10 cellular contexts compared by ENCODE assay signal in genomic region chr13:41649659-41650058, GRCh38.
DNase-seq lines count a peak whose midpoint lies in the region; ATAC-seq and TF ChIP-seq lines count a peak whose summit lies in the region.
"Had no signal": no experiment of that assay in that cellular context is flagged by ENCODE, and none has a peak within 500 bp of the region (broad histone marks: within the 10 kb centered on the region; RNA-seq: fewer than 3 reads in every experiment).

No MANE protein-coding gene starts in this region.

- peak; percentile 19 for TF ChIP-seq CTCF in GM12864 (IDR thresholded peaks at IDR 0.05; ENCODE audit: low read depth, low read length, missing control alignments)
- TF ChIP-seq CTCF in epithelial cell of esophagus (IDR thresholded peaks at IDR 0.05; ENCODE audit: insufficient read depth, low read depth, low read length, missing control alignments) = peak; percentile 41
- TF ChIP-seq CTCF in nephron (IDR thresholded peaks at IDR 0.05; ENCODE audit: unreplicated experiment in 3 of 3) = peak; percentile 30 to 36 (median 32)

- no peak overlapping the region for H3K27ac Mint-ChIP-seq in nephron
- H3K27ac Mint-ChIP-seq in naive thymus-derived CD8-positive, alpha-beta T cell = peak overlapping the region in 1 of 10 donors; percentile 1

- DNase-seq in GM12864 (ENCODE audit: low read depth) (no peak), NAMALWA (ENCODE audit: low spot score) (peak; percentile 36), epithelial cell of esophagus (ENCODE audit: low read depth) (peak; percentile 10), ecto neural progenitor cell (ENCODE audit: low spot score) (no peak), NCI-H2107 treated with DMSO at 0.1 percent for 48 hours (lab: John Stamatoyannopoulos, UW; ENCODE audit: unreplicated experiment) (no peak), NCI-H345 treated with DMSO at 0.1 percent for 48 hours (lab: John Stamatoyannopoulos, UW; ENCODE audit: unreplicated experiment) (no peak)
- no peak for DNase-seq in naive thymus-derived CD8-positive, alpha-beta T cell
- DNase-seq: activated naive CD4-positive, alpha-beta T cell had no signal

- ATAC-seq in naive thymus-derived CD8-positive, alpha-beta T cell = no peak
- ATAC-seq: activated CD4-positive, CD25-positive, alpha-beta regulatory T cell treated with anti-CD3 and anti-CD28 coated beads, Interleukin-2, amount 50 U/mL, for 24 hours had no signal

- POLR2A ChIA-PET in naive thymus-derived CD8-positive, alpha-beta T cell (lab: Charles Lee) = no interaction called here

- no peaks in the 10 kb centered on the region for H3K27me3 Mint-ChIP-seq in nephron (ENCODE audit: low read depth)
- no peaks in the 10 kb centered on the region for H3K27me3 Mint-ChIP-seq in naive thymus-derived CD8-positive, alpha-beta T cell

- H3K4me3 ChIP-seq in GM12864 (ENCODE audit: low read depth, low read length) (no peak overlapping the region), epithelial cell of esophagus (ENCODE audit: low read length) (no peak overlapping the region)

- peaks cover 18% of the 10 kb centered on the region for H3K4me1 Mint-ChIP-seq in nephron
- peaks cover 2 to 19% (median 3%) of the 10 kb centered on the region in 4 donors for H3K4me1 Mint-ChIP-seq in naive thymus-derived CD8-positive, alpha-beta T cell

- H3K4me3 Mint-ChIP-seq in nephron = no peak overlapping the region
- no peak overlapping the region for H3K4me3 Mint-ChIP-seq in naive thymus-derived CD8-positive, alpha-beta T cell

- H3K36me3 Mint-ChIP-seq in nephron (ENCODE audit: low read depth) = peaks cover 9% of the 10 kb centered on the region
- peaks cover 0 to 6% (median 0%) of the 10 kb centered on the region in 3 donors for H3K36me3 Mint-ChIP-seq in naive thymus-derived CD8-positive, alpha-beta T cell

- no peaks in the 10 kb centered on the region for H3K9me3 Mint-ChIP-seq in nephron
- no peaks in the 10 kb centered on the region for H3K9me3 Mint-ChIP-seq in naive thymus-derived CD8-positive, alpha-beta T cell

Comparison
In these comparisons a context has a peak if more than half of its experiments do, and no peak if none do; other contexts are left out.
1. DNase-seq: peak in NAMALWA (single experiment) and epithelial cell of esophagus (single experiment); none in GM12864 (single experiment), ecto neural progenitor cell (single experiment), naive thymus-derived CD8-positive, alpha-beta T cell (0 of 10), NCI-H2107 treated with DMSO at 0.1 percent for 48 hours (single experiment) and NCI-H345 treated with DMSO at 0.1 percent for 48 hours (single experiment).
2. Peak in every context shown above with its lines, with median percentiles within 50 percentile points of each other: CTCF ChIP-seq.